Comparison of ENCODE assay signal across 31 cellular contexts in the genomic region with DNA sequence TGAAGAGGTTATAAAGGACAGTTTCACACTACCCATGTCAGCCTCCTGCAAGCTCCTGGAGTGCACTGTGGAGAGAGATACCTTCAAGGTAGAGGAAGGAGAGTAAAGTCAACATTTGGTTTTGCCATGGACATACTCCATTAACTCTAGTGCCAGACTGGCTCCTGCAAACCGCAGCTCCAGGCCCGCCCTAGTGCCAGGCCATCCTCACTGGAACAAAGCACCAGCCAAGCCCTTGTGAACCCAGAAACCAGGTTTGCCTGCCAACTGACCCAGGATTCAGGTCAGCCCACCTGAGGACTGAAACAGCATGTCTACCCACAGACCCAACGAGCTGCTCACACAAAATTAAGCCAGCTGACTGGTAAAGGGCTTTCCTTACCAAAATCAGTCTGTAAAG. TPM values are rescaled to one million over a fixed set of nuclear protein-coding genes. Genes with fewer than 3 reads are reported as not detected.
"Had no signal": no experiment of that assay in that cellular context is flagged by ENCODE, and none has a peak within 500 bp of the region (broad histone marks: within the 10 kb centered on the region; RNA-seq: fewer than 3 reads in every experiment).

No MANE protein-coding gene starts in this region.

- FAIRE-seq: frontal cortex had no signal

- H3K4me1 ChIP-seq: ascending aorta, breast epithelium, colonic mucosa, heart left ventricle had no signal

- ATAC-seq: activated CD4-positive, alpha-beta T cell treated with anti-CD3 and anti-CD28 coated beads for 36 hours; activated CD8-positive, alpha-beta memory T cell treated with anti-CD3 and anti-CD28 coated beads, Interleukin-2, amount 10 ng/mL, durations not matched to agents 7 days and 5 days; activated CD8-positive, alpha-beta T cell treated with anti-CD3 and anti-CD28 coated beads, Interleukin-2, amount 10 ng/mL, durations not matched to agents 7 days and 5 days; activated naive CD4-positive, alpha-beta T cell treated with anti-CD3 and anti-CD28 coated beads, Interleukin-2, amount 50 U/mL, for 72 hours; esophagus mucosa; heart left ventricle had no signal

- H3K27ac ChIP-seq: ascending aorta, breast epithelium, cardiac muscle cell, colonic mucosa, dorsolateral prefrontal cortex, heart left ventricle had no signal

- DNase-seq: activated CD4-positive, alpha-beta memory T cell treated with anti-CD3 and anti-CD28 coated beads for 36 hours; activated CD4-positive, alpha-beta T cell treated with anti-CD3 and anti-CD28 coated beads for 36 hours; activated CD4-positive, alpha-beta T cell treated with anti-CD3 and anti-CD28 coated beads, Interleukin-2, amount 10 ng/mL, durations not matched to agents 24 days and 14 days; activated CD4-positive, CD25-positive, alpha-beta regulatory T cell; activated CD4-positive, CD25-positive, alpha-beta regulatory T cell treated with anti-CD3 and anti-CD28 coated beads, Interleukin-2, amount 50 U/mL, for 72 hours; activated CD8-positive, alpha-beta memory T cell treated with anti-CD3 and anti-CD28 coated beads, Interleukin-2, amount 10 ng/mL, durations not matched to agents 7 days and 5 days; activated CD8-positive, alpha-beta memory T cell treated with anti-CD3 and anti-CD28 coated beads, Interleukin-2, amount 50 U/mL, for 4 hours; activated CD8-positive, alpha-beta T cell treated with anti-CD3 and anti-CD28 coated beads, Interleukin-2, amount 10 ng/mL, durations not matched to agents 7 days and 5 days; activated gamma-delta T cell; activated naive CD4-positive, alpha-beta T cell; activated naive CD4-positive, alpha-beta T cell treated with anti-CD3 and anti-CD28 coated beads, Interleukin-2, amount 10 ng/mL, durations not matched to agents 7 days and 5 days; activated naive CD8-positive, alpha-beta T cell treated with anti-CD3 and anti-CD28 coated beads, Interleukin-2, amount 10 ng/mL, durations not matched to agents 7 days and 5 days; activated T-cell treated with anti-CD3 and anti-CD28 coated beads, Interleukin-2, amount 50 U/mL, for 1 hour; activated T-cell treated with anti-CD3 and anti-CD28 coated beads, Interleukin-2, amount 50 U/mL, for 48 hours; central memory CD4-positive, alpha-beta T cell; cerebellar nuclear complex; colonic mucosa; dorsolateral prefrontal cortex; effector memory CD4-positive, alpha-beta T cell; endodermal cell; foreskin fibroblast; glutamatergic neuron; heart left ventricle; T-helper 2 cell had no signal

- H3K9me3 ChIP-seq: ascending aorta, breast epithelium, colonic mucosa had no signal

- H3K4me3 ChIP-seq: ascending aorta, breast epithelium, cardiac muscle cell, colonic mucosa, dorsolateral prefrontal cortex, heart left ventricle had no signal

- H3K36me3 ChIP-seq: ascending aorta, breast epithelium, cardiac muscle cell, colonic mucosa, heart left ventricle had no signal

RNA-seq across cellular contexts. Expression of a gene that starts 41.0 kb away (rescaled TPM):
- total RNA-seq: activated CD8-positive, alpha-beta T cell treated with anti-CD3 and anti-CD28 coated beads, Interleukin-2, amount 10 ng/mL, durations not matched to agents 7 days and 5 days; ascending aorta; cardiac muscle cell; colonic mucosa; endodermal cell; epithelial cell of proximal tubule had no signal
- polyA plus RNA-seq: cardiac muscle cell had no signal
